ENCODE assay signal across 8 cellular contexts in genomic region chr15:75449585-75450306, GRCh38. TPM values are rescaled to one million over a fixed set of nuclear protein-coding genes. Genes with fewer than 3 reads are reported as not detected.
DNase-seq lines count a peak whose midpoint lies in the region; TF ChIP-seq lines count a peak whose summit lies in the region.

No MANE protein-coding gene starts in this region.

- no peaks in the 10 kb centered on the region for H3K36me3 ChIP-seq in ascending aorta
- peaks cover 0 to 3% (median 2%) of the 10 kb centered on the region in 4 donors for H3K36me3 ChIP-seq in liver (ENCODE audit: control insufficient read depth in 4 of 4, insufficient read depth in 3 of 4, low read depth in 1 of 4, low read length in 3 of 4)
- H3K36me3 ChIP-seq in thymus (ENCODE audit: control insufficient read depth, insufficient read depth), result peaks cover 9% of the 10 kb centered on the region

- no peak overlapping the region for H3K9ac ChIP-seq in liver (ENCODE audit: low read depth in 1 of 2, low read length in 2 of 2)

- 36% methylated on average over 14 of the region's 14 CpGs for WGBS in liver
- 74% methylated on average over 14 of the region's 14 CpGs for WGBS in thymus

- H3K4me3 ChIP-seq in ascending aorta (peak overlapping the region; percentile 86 to 98), liver (ENCODE audit: low read depth in 1 of 3, low read length in 3 of 3) (peak overlapping the region in 2 of 3 donors; percentile 84 to 86), thymus (ENCODE audit: low read length) (peak overlapping the region; percentile 94)

- no peaks in the 10 kb centered on the region for H3K27me3 ChIP-seq in ascending aorta
- no peaks in the 10 kb centered on the region for H3K27me3 ChIP-seq in liver (ENCODE audit: control insufficient read depth in 4 of 4, insufficient read depth in 4 of 4, low read length in 3 of 4)
- no peaks in the 10 kb centered on the region for H3K27me3 ChIP-seq in thymus (ENCODE audit: control insufficient read depth, insufficient read depth)

- H3K9me3 ChIP-seq in ascending aorta (no peaks in the 10 kb centered on the region), liver (ENCODE audit: control insufficient read depth in 4 of 4, low read length in 3 of 4) (no peaks in the 10 kb centered on the region), thymus (ENCODE audit: control insufficient read depth) (no peaks in the 10 kb centered on the region)

- H3K27ac ChIP-seq in ascending aorta (peak overlapping the region; percentile 98 to 100), liver (ENCODE audit: low read depth in 1 of 2, low read length in 2 of 2) (peak overlapping the region in 1 of 2 donors; percentile 87), thymus (ENCODE audit: low read depth) (peak overlapping the region; percentile 100)

- intact Hi-C loops in ascending aorta (cut with DNase I), result loop anchor here (1.0 to 10.0 kb wide), 6 partner anchors 81 to 425 kb away; partner anchors contain the start of genes C15orf39, MAN2C1, PPCDC and PTPN9

- TF ChIP-seq CTCF in ascending aorta (IDR thresholded peaks at IDR 0.05), result no peak
- no peak for TF ChIP-seq CTCF in liver (IDR thresholded peaks at IDR 0.05; ENCODE audit: low read depth, low read length, missing input control)

- H3K4me1 ChIP-seq in ascending aorta, result peaks cover 2 to 11% of the 10 kb centered on the region in 2 donors
- peaks cover 1 to 27% (median 20%) of the 10 kb centered on the region in 4 donors for H3K4me1 ChIP-seq in liver (ENCODE audit: control insufficient read depth in 4 of 4, insufficient read depth in 4 of 4, low read length in 3 of 4)
- peaks cover 23% of the 10 kb centered on the region for H3K4me1 ChIP-seq in thymus (ENCODE audit: control insufficient read depth, insufficient read depth, low read length)

- TF ChIP-seq RAD21 in liver (IDR thresholded peaks at IDR 0.05), result no peak

- peak; percentile 2 for DNase-seq in activated CD4-positive, alpha-beta T cell treated with anti-CD3 and anti-CD28 coated beads, Interleukin-2, amount 50 U/mL, for 1 hour
- DNase-seq in activated CD4-positive, alpha-beta T cell treated with anti-CD3 and anti-CD28 coated beads for 1 hour, result no peak
- DNase-seq in ascending aorta (ENCODE audit: low spot score in 2 of 2) (no peak), NCI-H345 (lab: John Stamatoyannopoulos, UW) (no peak), NCI-H2107 treated with DMSO at 0.1 percent for 48 hours (lab: John Stamatoyannopoulos, UW; ENCODE audit: unreplicated experiment) (no peak), NCI-H1930 (lab: John Stamatoyannopoulos, UW) (no peak)

TF ChIP-seq in liver, 16 proteins besides CTCF, POLR2A, EP300 and RAD21:
- TF ChIP-seq ZBTB33 (IDR thresholded peaks at IDR 0.05) (no peak), JUND (IDR thresholded peaks at IDR 0.05) (no peak), REST (IDR thresholded peaks at IDR 0.05) (no peak), FOXA1 (IDR thresholded peaks at IDR 0.05) (no peak), HNF4A (conservative IDR thresholded peaks at IDR 0.05) (no peak), YY1 (IDR thresholded peaks at IDR 0.05) (no peak), MAX (IDR thresholded peaks at IDR 0.05) (no peak), FOXA2 (IDR thresholded peaks at IDR 0.05) (no peak), ATF3 (IDR thresholded peaks at IDR 0.05) (no peak), GABPA (IDR thresholded peaks at IDR 0.05 in 1 of 2, conservative IDR thresholded peaks at IDR 0.05 in 1 of 2) (no peak), TAF1 (conservative IDR thresholded peaks at IDR 0.05) (no peak), EGR1 (IDR thresholded peaks at IDR 0.05; ENCODE audit: low read depth in 2 of 2) (no peak), NR2F2 (IDR thresholded peaks at IDR 0.05) (no peak), SP1 (IDR thresholded peaks at IDR 0.05) (no peak), RXRA (IDR thresholded peaks at IDR 0.05) (no peak), HNF4G (IDR thresholded peaks at IDR 0.05) (no peak)

RNA-seq across cellular contexts. Expression of gene SIN3A, which starts 1.7 kb away (rescaled TPM):
- total RNA-seq in ascending aorta, result 41.0 TPM
- total RNA-seq in liver, result 10 to 100 TPM; 19.6 to 21.9 TPM
- 1 to 10 TPM; 6.8 to 7.1 TPM for polyA plus RNA-seq in liver
- polyA plus RNA-seq in thymus, result 18.4 TPM
